In genomic region chr2:86441789-86442641, GRCh38 we compare ENCODE assay signal across 8 cellular contexts. TPM values are rescaled to one million over a fixed set of nuclear protein-coding genes. Genes with fewer than 3 reads are reported as not detected.
DNase-seq lines count a peak whose midpoint lies in the region; ATAC-seq and TF ChIP-seq lines count a peak whose summit lies in the region.

No MANE protein-coding gene starts in this region.

- WGBS in thymus: under 1% methylated on average over 63 of the region's 63 CpGs

- H3K4me3 ChIP-seq in A673 (ENCODE audit: low read depth, low read length, poor library complexity, severe bottlenecking): peak overlapping the region; percentile 61
- H3K4me3 ChIP-seq in SK-N-MC: peak overlapping the region; percentile 82
- peak overlapping the region; percentile 89 for H3K4me3 ChIP-seq in thymus (ENCODE audit: low read length)

- no peak for TF ChIP-seq CTCF in A673 (conservative IDR thresholded peaks at IDR 0.05; ENCODE audit: low read depth, low read length)
- TF ChIP-seq CTCF in osteocyte (IDR thresholded peaks at IDR 0.05): no peak

- DNase-seq in A673 (ENCODE audit: low spot score) (peak; percentile 59), SK-N-MC (ENCODE audit: low read depth, low spot score) (no peak), glomerular visceral epithelial cell (ENCODE audit: extremely low spot score) (peak; percentile 41), osteocyte (ENCODE audit: extremely low spot score, unreplicated experiment) (no peak)

- peaks cover 54% of the 10 kb centered on the region for H3K4me1 Mint-ChIP-seq in activated naive CD4-positive, alpha-beta T cell treated with anti-CD3 and anti-CD28 coated beads, Interleukin-2, amount 50 U/mL, for 24 hours
- H3K4me1 Mint-ChIP-seq in osteocyte (ENCODE audit: unreplicated experiment): peaks cover 29% of the 10 kb centered on the region

- peak overlapping the region; percentile 97 for H3K4me3 Mint-ChIP-seq in activated naive CD4-positive, alpha-beta T cell treated with anti-CD3 and anti-CD28 coated beads, Interleukin-2, amount 50 U/mL, for 24 hours
- peak overlapping the region; percentile 93 for H3K4me3 Mint-ChIP-seq in osteocyte (ENCODE audit: unreplicated experiment)

- peaks cover 13% of the 10 kb centered on the region for H3K9me3 Mint-ChIP-seq in activated naive CD4-positive, alpha-beta T cell treated with anti-CD3 and anti-CD28 coated beads, Interleukin-2, amount 50 U/mL, for 24 hours
- peaks cover 26% of the 10 kb centered on the region for H3K9me3 Mint-ChIP-seq in osteocyte (ENCODE audit: unreplicated experiment)

- ATAC-seq in GM18517 (IDR thresholded peaks at IDR 0.05; ENCODE audit: unreplicated experiment): peak; percentile 15
- ATAC-seq in HG03558 (IDR thresholded peaks at IDR 0.05; ENCODE audit: extremely low read depth, unreplicated experiment): peak; percentile 5

- peaks cover 19% of the 10 kb centered on the region for H3K36me3 Mint-ChIP-seq in activated naive CD4-positive, alpha-beta T cell treated with anti-CD3 and anti-CD28 coated beads, Interleukin-2, amount 50 U/mL, for 24 hours
- H3K36me3 Mint-ChIP-seq in osteocyte (ENCODE audit: unreplicated experiment): peaks cover 32% of the 10 kb centered on the region

- H3K27me3 Mint-ChIP-seq in activated naive CD4-positive, alpha-beta T cell treated with anti-CD3 and anti-CD28 coated beads, Interleukin-2, amount 50 U/mL, for 24 hours: no peaks in the 10 kb centered on the region
- H3K27me3 Mint-ChIP-seq in osteocyte (ENCODE audit: unreplicated experiment): no peaks in the 10 kb centered on the region

- H3K4me1 ChIP-seq in A673 (ENCODE audit: insufficient read depth, low read length, poor library complexity, severe bottlenecking) (peaks cover 18% of the 10 kb centered on the region), thymus (ENCODE audit: control insufficient read depth, insufficient read depth, low read length) (peaks cover 16% of the 10 kb centered on the region)

- intact Hi-C loops in A673 (cut with micrococcal nuclease; ENCODE audit: unreplicated experiment): no loop called here

- peak overlapping the region; percentile 76 for H3K9ac ChIP-seq in SK-N-MC (ENCODE audit: insufficient read length)

- CTCF ChIA-PET in A673 (lab: Charles Lee): interaction anchor here (0.6 kb wide), 1 partner anchor 14 kb away, joined by 17 read pairs; no protein-coding TSS in a partner anchor

- no peaks in the 10 kb centered on the region for H3K27me3 ChIP-seq in A673 (replicated peaks; ENCODE audit: insufficient read depth, low read depth, low read length, poor library complexity)
- H3K27me3 ChIP-seq in thymus (ENCODE audit: control insufficient read depth, insufficient read depth): no peaks in the 10 kb centered on the region

- BruUV-seq in A673 (replicated peaks; lab: Mats Ljungman, UMichigan): no TSS peak

- H3K27ac ChIP-seq in A673 (ENCODE audit: low read depth, low read length, poor library complexity, severe bottlenecking) (peak overlapping the region; percentile 99), SK-N-MC (peak overlapping the region; percentile 82), thymus (ENCODE audit: low read depth) (peak overlapping the region; percentile 98)

- H3K9me3 ChIP-seq in A673 (ENCODE audit: low read depth, low read length, poor library complexity, severe bottlenecking) (peaks cover 32% of the 10 kb centered on the region), SK-N-MC (ENCODE audit: low read depth, low read length) (peaks cover 17% of the 10 kb centered on the region; the same call in 1 of the 2 replicates), thymus (ENCODE audit: control insufficient read depth) (peaks cover 3% of the 10 kb centered on the region)

- POLR2A ChIA-PET in A673 (lab: Charles Lee; ENCODE audit: low non-redundant PET): interaction anchor here (0.6 to 0.7 kb wide), 4 partner anchors 14 to 180 kb away, joined by 3 to 11 read pairs (median 6); no protein-coding TSS in a partner anchor

- peak overlapping the region; percentile 96 for H3K27ac Mint-ChIP-seq in activated naive CD4-positive, alpha-beta T cell treated with anti-CD3 and anti-CD28 coated beads, Interleukin-2, amount 50 U/mL, for 24 hours
- H3K27ac Mint-ChIP-seq in osteocyte (ENCODE audit: unreplicated experiment): peak overlapping the region; percentile 93

- H3K36me3 ChIP-seq in A673 (ENCODE audit: insufficient read depth, low read length, poor library complexity, severe bottlenecking): peaks cover 5% of the 10 kb centered on the region
- H3K36me3 ChIP-seq in SK-N-MC (ENCODE audit: insufficient read depth, low read length): peaks cover 35% of the 10 kb centered on the region
- H3K36me3 ChIP-seq in thymus (ENCODE audit: control insufficient read depth, insufficient read depth): peaks cover 9% of the 10 kb centered on the region

RNA-seq across cellular contexts. Expression of gene KDM3A, which starts 0.8 kb away (rescaled TPM):
- total RNA-seq in A673 (2021) (40.7 and 43.8 TPM in 2 replicates), osteocyte (38.9 and 44.8 TPM in 2 replicates)
- 46.1 TPM for polyA plus RNA-seq in thymus

Comparison
In these comparisons a context has a peak if more than half of its experiments do, and no peak if none do; other contexts are left out.
1. DNase-seq: peak in A673 (single experiment) and glomerular visceral epithelial cell (single experiment); none in SK-N-MC (single experiment) and osteocyte (single experiment).
2. Peak in every context shown above with its lines, with median percentiles within 50 percentile points of each other: H3K27ac ChIP-seq and H3K4me3 ChIP-seq.